In genomic region chr5:164302533-164303235, GRCh38 we compare ENCODE assay signal across 2 cellular contexts.
TF ChIP-seq lines count a peak whose summit lies in the region.

No MANE protein-coding gene starts in this region.

TF ChIP-seq in IMR-90, 13 proteins besides CTCF, POLR2A, EP300 and RAD21 (continued from another document):
- no peak for TF ChIP-seq FOS (IDR thresholded peaks at IDR 0.05; ENCODE audit: low read depth, low read length)
- TF ChIP-seq CHD1 (IDR thresholded peaks at IDR 0.05; ENCODE audit: low read depth, low read length), result no peak
- no peak for TF ChIP-seq NFE2L2 (IDR thresholded peaks at IDR 0.05; ENCODE audit: low read depth, low read length)
- TF ChIP-seq MAZ (IDR thresholded peaks at IDR 0.05; ENCODE audit: borderline replicate concordance, low read depth, low read length), result no peak
- no peak for TF ChIP-seq SMC3 (IDR thresholded peaks at IDR 0.05; ENCODE audit: low read depth, low read length)
TF ChIP-seq in IMR-90: peak in this region for 0.

TF ChIP-seq in SK-N-SH treated with all-trans-retinoic acid at 6 μM for 48 hours, 23 proteins besides CTCF, POLR2A, EP300 and RAD21 (continued from another document):
- TF ChIP-seq CREB5 (CRISPR knock-in tag; IDR thresholded peaks at IDR 0.05; ENCODE audit: low read depth) (no peak), ISL1 (CRISPR knock-in tag; IDR thresholded peaks at IDR 0.05) (0 out of 2 replicates have a peak, but pooled peaks have one; percentile 26)
TF ChIP-seq in SK-N-SH treated with all-trans-retinoic acid at 6 μM for 48 hours: peak in this region for 1.
